27 cellular contexts compared by ENCODE assay signal in the genomic region with DNA sequence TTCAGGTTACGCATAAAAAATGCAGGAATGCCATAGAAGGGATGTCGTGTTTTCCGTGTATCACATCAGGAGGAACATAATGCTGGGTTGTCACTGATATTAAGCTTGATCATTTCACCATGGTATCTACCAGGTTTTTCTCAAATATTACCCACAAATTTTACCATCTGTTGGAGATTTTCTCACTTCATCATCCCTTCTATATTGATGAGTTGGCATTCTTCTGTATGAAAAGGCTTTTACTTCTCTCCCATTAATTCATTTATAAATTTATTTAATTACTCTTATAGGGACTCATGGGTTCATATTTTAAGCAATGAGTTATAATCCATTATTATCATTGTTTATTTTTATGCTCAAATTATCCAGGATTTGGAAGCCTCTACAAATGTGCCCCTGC.
DNase-seq lines count a peak whose midpoint lies in the region; ATAC-seq, FAIRE-seq and TF ChIP-seq lines count a peak whose summit lies in the region.
"Had no signal": no experiment of that assay in that cellular context is flagged by ENCODE, and none has a peak within 500 bp of the region (broad histone marks: within the 10 kb centered on the region; RNA-seq: fewer than 3 reads in every experiment).

No MANE protein-coding gene starts in this region.

- H3K23ac ChIP-seq in IMR-90 (ENCODE audit: low read depth, low read length) (no peak overlapping the region), H1 (ENCODE audit: insufficient read length) (no peak overlapping the region)

- H2BK20ac ChIP-seq in IMR-90 (ENCODE audit: low read depth, low read length) = no peak overlapping the region
- H2BK20ac ChIP-seq in H1 (ENCODE audit: low read length) = no peak overlapping the region

- H3K27ac Mint-ChIP-seq in activated CD4-positive, alpha-beta T cell treated with anti-CD3 and anti-CD28 coated beads, Interleukin-2, amount 10 ng/mL, durations not matched to agents 7 days and 5 days = no peak overlapping the region
- no peak overlapping the region for H3K27ac Mint-ChIP-seq in activated CD4-positive, alpha-beta memory T cell treated with anti-CD3 and anti-CD28 coated beads for 36 hours
- H3K27ac Mint-ChIP-seq: CD14-positive monocyte; CD4-positive, alpha-beta memory T cell; CD4-positive, CD25-positive, alpha-beta regulatory T cell; CD8-positive, alpha-beta memory T cell had no signal

- H3K9me3 ChIP-seq in HepG2 (ENCODE audit: low read length) (peaks cover 32% of the 10 kb centered on the region), right lobe of liver (no peaks in the 10 kb centered on the region), IMR-90 (ENCODE audit: control insufficient read depth, insufficient read depth, low read length) (no peaks in the 10 kb centered on the region), H1 (ENCODE audit: insufficient read depth in 2 of 2, low read depth in 1 of 2, low read length in 1 of 2) (no peaks in the 10 kb centered on the region), esophagus squamous epithelium (no peaks in the 10 kb centered on the region)
- H3K9me3 ChIP-seq: BE2C, BLaER1 had no signal

- H3K23me2 ChIP-seq in H1 (ENCODE audit: low read depth, low read length) = no peaks in the 10 kb centered on the region; the same call in 1 of the 2 replicates

- TF ChIP-seq POLR2A in HepG2 (IDR thresholded peaks at IDR 0.05; ENCODE audit: insufficient read depth in 1 of 2, low read depth in 2 of 2, low read length in 2 of 2) (no peak), right lobe of liver (IDR thresholded peaks at IDR 0.05) (no peak), IMR-90 (IDR thresholded peaks at IDR 0.05; ENCODE audit: low read depth, low read length) (no peak), H1 (IDR thresholded peaks at IDR 0.05; ENCODE audit: control extremely low read depth in 1 of 2, low read depth in 2 of 2, low read length in 2 of 2) (no peak), esophagus squamous epithelium (IDR thresholded peaks at IDR 0.05) (no peak)

- no peaks in the 10 kb centered on the region for H3K27me3 ChIP-seq in HepG2 (ENCODE audit: control insufficient read depth in 1 of 2, insufficient read depth in 2 of 2, low read length in 2 of 2)
- H3K27me3 ChIP-seq in right lobe of liver = no peaks in the 10 kb centered on the region
- H3K27me3 ChIP-seq in IMR-90 (ENCODE audit: control insufficient read depth, insufficient read depth, low read length) = peaks cover 5% of the 10 kb centered on the region; the same call in 1 of the 2 replicates
- no peaks in the 10 kb centered on the region for H3K27me3 ChIP-seq in H1 (replicated peaks in 1 of 4; ENCODE audit: control insufficient read depth in 3 of 4, extremely low read depth in 1 of 4, insufficient read depth in 3 of 4, low read length in 3 of 4)
- no peaks in the 10 kb centered on the region for H3K27me3 ChIP-seq in esophagus squamous epithelium
- H3K27me3 ChIP-seq: BE2C, BLaER1 had no signal

- TF ChIP-seq CTCF in HepG2 (CRISPR knock-in tag; IDR thresholded peaks at IDR 0.05) (no peak), right lobe of liver (IDR thresholded peaks at IDR 0.05) (no peak), IMR-90 (conservative IDR thresholded peaks at IDR 0.05; ENCODE audit: low read depth, low read length) (no peak), H1 (IDR thresholded peaks at IDR 0.05; ENCODE audit: control extremely low read depth in 1 of 3, insufficient read depth in 1 of 3, low read depth in 1 of 3, low read length in 3 of 3) (no peak), esophagus squamous epithelium (IDR thresholded peaks at IDR 0.05) (no peak)

- dilution Hi-C loops in IMR-90 (cut with HindIII; ENCODE audit: low sequenced_read_pairs, unreplicated experiment) = no loop called here

- CTCF ChIA-PET in HepG2 (lab: Yijun Ruan, JAX; ENCODE audit: low intra/inter-chr PET ratio, low total read pairs) (no interaction called here), IMR-90 (lab: Yijun Ruan, JAX) (no interaction called here), H1 (lab: Charles Lee; ENCODE audit: partially characterized antibody) (no interaction called here)
- CTCF ChIA-PET in activated CD4-positive, alpha-beta T cell treated with anti-CD3 and anti-CD28 coated beads, Interleukin-2, amount 10 ng/mL, durations not matched to agents 7 days and 5 days (lab: Charles Lee) = no interaction called here
- CTCF ChIA-PET in activated CD4-positive, alpha-beta memory T cell treated with anti-CD3 and anti-CD28 coated beads for 36 hours (lab: Charles Lee) = no interaction called here

- H4K20me1 ChIP-seq in HepG2 (ENCODE audit: insufficient read depth, low read length) = no peaks in the 10 kb centered on the region
- no peaks in the 10 kb centered on the region for H4K20me1 ChIP-seq in IMR-90 (ENCODE audit: insufficient read depth, low read length)
- H4K20me1 ChIP-seq in H1 (replicated peaks in 1 of 2; ENCODE audit: control insufficient read depth in 1 of 2, insufficient read depth in 2 of 2, low read length in 2 of 2) = no peaks in the 10 kb centered on the region
- H4K20me1 ChIP-seq: BLaER1 had no signal

- no peak overlapping the region for H3K4ac ChIP-seq in IMR-90 (ENCODE audit: low read depth, low read length)
- H3K4ac ChIP-seq in H1 (replicated peaks; ENCODE audit: insufficient read length, low read depth, low read length) = no peak overlapping the region

- no peak for DNase-seq in HepG2 (ENCODE audit: low spot score)
- no peak for DNase-seq in right lobe of liver
- no peak for DNase-seq in IMR-90
- DNase-seq in H1 (ENCODE audit: low read depth in 1 of 2, low spot score in 2 of 2) = no peak
- no peak for DNase-seq in esophagus squamous epithelium (lab: John Stamatoyannopoulos, UW)
- no peak for DNase-seq in activated CD4-positive, alpha-beta T cell treated with anti-CD3 and anti-CD28 coated beads, Interleukin-2, amount 10 ng/mL, durations not matched to agents 7 days and 5 days
- no peak for DNase-seq in activated CD4-positive, alpha-beta memory T cell treated with anti-CD3 and anti-CD28 coated beads for 36 hours
- DNase-seq: ACHN; BE2C; C1 segment of cervical spinal cord; CD4-positive, alpha-beta memory T cell; CD4-positive, CD25-positive, alpha-beta regulatory T cell; CD8-positive, alpha-beta memory T cell; COR-L47; DMS 273 treated with DMSO at 0.1 percent for 48 hours; DMS153; DMS53; DMS79; DND-41; EL; GDM1 had no signal

- no peak overlapping the region for H4K91ac ChIP-seq in IMR-90 (ENCODE audit: insufficient read depth, low read depth, low read length)
- no peak overlapping the region for H4K91ac ChIP-seq in H1 (replicated peaks; ENCODE audit: insufficient read length, low read length)

- H2BK12ac ChIP-seq in H1 (ENCODE audit: low read depth, low read length) = no peak overlapping the region

- H4K5ac ChIP-seq in IMR-90 (ENCODE audit: low read depth, low read length) (no peak overlapping the region), H1 (ENCODE audit: insufficient read length, low read depth, low read length) (no peak overlapping the region)

- H2AK5ac ChIP-seq in IMR-90 (ENCODE audit: low read depth, low read length) = 0 out of 2 replicates have a peak overlapping the region, but pooled peaks have one; percentile 7
- H2AK5ac ChIP-seq in H1 (ENCODE audit: low read depth, low read length) = no peak overlapping the region

- no peaks in the 10 kb centered on the region for H3K27me3 Mint-ChIP-seq in activated CD4-positive, alpha-beta T cell treated with anti-CD3 and anti-CD28 coated beads, Interleukin-2, amount 10 ng/mL, durations not matched to agents 7 days and 5 days
- no peaks in the 10 kb centered on the region for H3K27me3 Mint-ChIP-seq in activated CD4-positive, alpha-beta memory T cell treated with anti-CD3 and anti-CD28 coated beads for 36 hours
- H3K27me3 Mint-ChIP-seq: CD4-positive, alpha-beta memory T cell; CD4-positive, CD25-positive, alpha-beta regulatory T cell had no signal

- peaks cover 5% of the 10 kb centered on the region; the same call in 1 of the 2 replicates for H3K9me1 ChIP-seq in IMR-90 (ENCODE audit: insufficient read depth, low read length)

- no peak overlapping the region for H2AK9ac ChIP-seq in IMR-90 (replicated peaks; ENCODE audit: low read depth, low read length, poor library complexity)

- no peak overlapping the region for H3K9ac ChIP-seq in HepG2 (ENCODE audit: insufficient read depth, low read depth, low read length)
- H3K9ac ChIP-seq in IMR-90 (ENCODE audit: low read depth, low read length) = no peak overlapping the region
- H3K9ac ChIP-seq in H1 (replicated peaks in 1 of 4; ENCODE audit: extremely low read depth in 1 of 4, low read depth in 3 of 4, low read length in 3 of 4) = no peak overlapping the region
- H3K9ac ChIP-seq: BLaER1 had no signal

- H3K4me3 Mint-ChIP-seq in activated CD4-positive, alpha-beta T cell treated with anti-CD3 and anti-CD28 coated beads, Interleukin-2, amount 10 ng/mL, durations not matched to agents 7 days and 5 days = no peak overlapping the region
- no peak overlapping the region for H3K4me3 Mint-ChIP-seq in activated CD4-positive, alpha-beta memory T cell treated with anti-CD3 and anti-CD28 coated beads for 36 hours
- H3K4me3 Mint-ChIP-seq: CD14-positive monocyte; CD4-positive, alpha-beta memory T cell; CD4-positive, CD25-positive, alpha-beta regulatory T cell; CD8-positive, alpha-beta memory T cell had no signal

- intact Hi-C loops in HepG2 (cut with micrococcal nuclease; ENCODE audit: unreplicated experiment) = no loop called here
- intact Hi-C loops in right lobe of liver (cut with DNase I) = no loop called here
- intact Hi-C loops in IMR-90 (cut with micrococcal nuclease) = no loop called here
- intact Hi-C loops in esophagus squamous epithelium (cut with DNase I) = no loop called here
- intact Hi-C loops in activated CD4-positive, alpha-beta memory T cell treated with anti-CD3 and anti-CD28 coated beads for 36 hours (cut with micrococcal nuclease) = no loop called here

- TF ChIP-seq EP300 in HepG2 (IDR thresholded peaks at IDR 0.05; ENCODE audit: low read depth in 2 of 2, low read length in 2 of 2) (no peak), HepG2 (CRISPR knock-in tag; IDR thresholded peaks at IDR 0.05; ENCODE audit: borderline replicate concordance) (no peak), H1 (IDR thresholded peaks at IDR 0.05; ENCODE audit: borderline replicate concordance in 1 of 2, low read depth in 2 of 2, low read length in 2 of 2) (no peak)

- H3K14ac ChIP-seq in IMR-90 (replicated peaks; ENCODE audit: low read depth, low read length) (no peak overlapping the region), H1 (ENCODE audit: insufficient read length) (no peak overlapping the region)

- BruUV-seq in HepG2 (replicated peaks; lab: Mats Ljungman, UMichigan) (no TSS peak), IMR-90 (replicated peaks; lab: Mats Ljungman, UMichigan) (no TSS peak)

- POLR2A ChIA-PET in HepG2 (lab: Yijun Ruan, JAX) = no interaction called here
- POLR2A ChIA-PET in IMR-90 (lab: Charles Lee; ENCODE audit: unreplicated experiment) = no interaction called here
- POLR2A ChIA-PET in H1 (lab: Charles Lee; ENCODE audit: partially characterized antibody) = no interaction called here
- POLR2A ChIA-PET in activated CD4-positive, alpha-beta T cell treated with anti-CD3 and anti-CD28 coated beads, Interleukin-2, amount 10 ng/mL, durations not matched to agents 7 days and 5 days (lab: Charles Lee) = no interaction called here
- POLR2A ChIA-PET in activated CD4-positive, alpha-beta memory T cell treated with anti-CD3 and anti-CD28 coated beads for 36 hours (lab: Charles Lee) = no interaction called here

- H2BK120ac ChIP-seq in IMR-90 (ENCODE audit: low read depth, low read length) = no peak overlapping the region
- no peak overlapping the region for H2BK120ac ChIP-seq in H1 (replicated peaks; ENCODE audit: low read depth, low read length)

- H3K4me1 ChIP-seq in HepG2 (ENCODE audit: insufficient read depth, low read length) = no peaks in the 10 kb centered on the region
- peaks cover 0 to 9% (median 3%) of the 10 kb centered on the region in 4 donors for H3K4me1 ChIP-seq in right lobe of liver
- H3K4me1 ChIP-seq in IMR-90 (ENCODE audit: control insufficient read depth, insufficient read depth, low read length) = peaks cover 3% of the 10 kb centered on the region; the same call in 1 of the 2 replicates
- H3K4me1 ChIP-seq in H1 (replicated peaks in 1 of 4; ENCODE audit: control insufficient read depth in 3 of 4, insufficient read depth in 4 of 4, low read length in 3 of 4) = no peaks in the 10 kb centered on the region
- H3K4me1 ChIP-seq in esophagus squamous epithelium = peaks cover 0 to 15% (median 5%) of the 10 kb centered on the region in 3 donors
- H3K4me1 ChIP-seq: BE2C, BLaER1 had no signal

- H3K4me1 Mint-ChIP-seq in activated CD4-positive, alpha-beta T cell treated with anti-CD3 and anti-CD28 coated beads, Interleukin-2, amount 10 ng/mL, durations not matched to agents 7 days and 5 days = no peaks in the 10 kb centered on the region
- no peaks in the 10 kb centered on the region for H3K4me1 Mint-ChIP-seq in activated CD4-positive, alpha-beta memory T cell treated with anti-CD3 and anti-CD28 coated beads for 36 hours (ENCODE audit: low read depth)
- H3K4me1 Mint-ChIP-seq: CD14-positive monocyte; CD4-positive, alpha-beta memory T cell; CD4-positive, CD25-positive, alpha-beta regulatory T cell; CD8-positive, alpha-beta memory T cell had no signal

- H3K79me1 ChIP-seq in IMR-90 (ENCODE audit: low read depth in 1 of 2, low read length in 2 of 2) (no peaks in the 10 kb centered on the region), H1 (ENCODE audit: low read depth, low read length) (no peaks in the 10 kb centered on the region)

- H3K4me2 ChIP-seq in HepG2 (ENCODE audit: low read depth, low read length) = no peak overlapping the region
- no peak overlapping the region for H3K4me2 ChIP-seq in IMR-90 (ENCODE audit: low read depth, low read length)
- H3K4me2 ChIP-seq in H1 (ENCODE audit: insufficient read depth in 1 of 2, low read depth in 2 of 2, low read length in 2 of 2) = no peak overlapping the region
- H3K4me2 ChIP-seq: BLaER1 had no signal

- TF ChIP-seq RAD21 in HepG2 (CRISPR knock-in tag; IDR thresholded peaks at IDR 0.05) (no peak), IMR-90 (IDR thresholded peaks at IDR 0.05; ENCODE audit: low read length) (no peak), H1 (IDR thresholded peaks at IDR 0.05 in 1 of 2, conservative IDR thresholded peaks at IDR 0.05 in 1 of 2; ENCODE audit: low read depth in 2 of 2, low read length in 2 of 2) (no peak)

- H4K8ac ChIP-seq in IMR-90 (ENCODE audit: low read depth in 2 of 2, low read length in 2 of 2) (no peak overlapping the region), H1 (ENCODE audit: extremely low read depth, insufficient read depth, low read length) (no peak overlapping the region)

- H3K79me2 ChIP-seq in HepG2 (ENCODE audit: insufficient read depth, low read length) (no peaks in the 10 kb centered on the region), H1 (ENCODE audit: control insufficient read depth in 1 of 2, insufficient read depth in 2 of 2, low read length in 2 of 2) (no peaks in the 10 kb centered on the region)

- H3K4me3 ChIP-seq in HepG2 (replicated peaks in 1 of 3; ENCODE audit: insufficient read depth in 1 of 3, low read depth in 2 of 3, low read length in 3 of 3) (no peak overlapping the region), right lobe of liver (no peak overlapping the region), IMR-90 (ENCODE audit: insufficient read depth, low read depth, low read length) (no peak overlapping the region), H1 (ENCODE audit: extremely low read depth in 1 of 4, insufficient read depth in 2 of 4, low read depth in 3 of 4, low read length in 4 of 4) (no peak overlapping the region), esophagus squamous epithelium (no peak overlapping the region)
- H3K4me3 ChIP-seq: BLaER1, GM12878 had no signal

- no peaks in the 10 kb centered on the region for H3K36me3 Mint-ChIP-seq in activated CD4-positive, alpha-beta T cell treated with anti-CD3 and anti-CD28 coated beads, Interleukin-2, amount 10 ng/mL, durations not matched to agents 7 days and 5 days (ENCODE audit: low read depth)
- H3K36me3 Mint-ChIP-seq in activated CD4-positive, alpha-beta memory T cell treated with anti-CD3 and anti-CD28 coated beads for 36 hours = no peaks in the 10 kb centered on the region
- H3K36me3 Mint-ChIP-seq: CD14-positive monocyte; CD4-positive, alpha-beta memory T cell; CD4-positive, CD25-positive, alpha-beta regulatory T cell; CD8-positive, alpha-beta memory T cell had no signal

- FAIRE-seq in HepG2 (lab: Jason Lieb, UNC) (no peak), H1 (lab: Jason Lieb, UNC) (no peak)
- FAIRE-seq: GM12878, GM12892, GM18507 had no signal

- in situ Hi-C loops in HepG2 (cut with HindIII; ENCODE audit: extremely low pct_ligation_motif_present, low pct_unique_long_range_greater_than_20kb) (no loop called here), IMR-90 (cut with MboI; ENCODE audit: low sequenced_read_pairs) (no loop called here)

- no peak for ATAC-seq in HepG2
- ATAC-seq in right lobe of liver = no peak
- ATAC-seq in IMR-90 (ENCODE audit: low read depth) = no peak
- ATAC-seq: GM12878 had no signal

- H3K9me3 Mint-ChIP-seq in activated CD4-positive, alpha-beta T cell treated with anti-CD3 and anti-CD28 coated beads, Interleukin-2, amount 10 ng/mL, durations not matched to agents 7 days and 5 days = no peaks in the 10 kb centered on the region
- no peaks in the 10 kb centered on the region for H3K9me3 Mint-ChIP-seq in activated CD4-positive, alpha-beta memory T cell treated with anti-CD3 and anti-CD28 coated beads for 36 hours
- H3K9me3 Mint-ChIP-seq: CD4-positive, alpha-beta memory T cell; CD8-positive, alpha-beta memory T cell had no signal

- 30% methylated on average over 3 of the region's 3 CpGs for WGBS in HepG2 (ENCODE audit: low lambda C conversion rate)
- WGBS in right lobe of liver (ENCODE audit: insufficient coverage, low coverage, low lambda C conversion rate, missing lambda C conversion rate) = 70% methylated on average over 3 of the region's 3 CpGs
- no CpG with 5 or more reads among the region's 3 CpGs for WGBS in IMR-90 (ENCODE audit: extremely low coverage in 2 of 2, insufficient read length in 1 of 2), 2 experiments
- 85% methylated on average over 3 of the region's 3 CpGs; no CpG with 5 or more reads in 1 of the 2 experiments for WGBS in H1 (ENCODE audit: extremely low coverage in 1 of 2, insufficient coverage in 1 of 2, insufficient read length in 1 of 2, insufficient replicate concordance in 2 of 2, low coverage in 1 of 2, low lambda C conversion rate in 2 of 2, missing lambda C conversion rate in 1 of 2), 2 experiments
- WGBS in esophagus squamous epithelium, 2 donors = 94 to 95% methylated on average over 3 of the region's 3 CpGs

- H3K56ac ChIP-seq in IMR-90 (ENCODE audit: extremely low read depth, insufficient read depth, low read length) (no peak overlapping the region), H1 (replicated peaks; ENCODE audit: insufficient read length, low read depth, low read length) (no peak overlapping the region)

- no peak overlapping the region for H3K18ac ChIP-seq in IMR-90 (ENCODE audit: low read depth, low read length)
- no peak overlapping the region for H3K18ac ChIP-seq in H1 (ENCODE audit: extremely low read depth, low read length)

- H3K27ac ChIP-seq in HepG2 (ENCODE audit: extremely low read length, insufficient read depth, low read length) (no peak overlapping the region), right lobe of liver (no peak overlapping the region), IMR-90 (ENCODE audit: insufficient read depth, low read length) (no peak overlapping the region), H1 (ENCODE audit: low read depth, low read length) (no peak overlapping the region), esophagus squamous epithelium (no peak overlapping the region)
- H3K27ac ChIP-seq: 22Rv1, BLaER1 had no signal

- H2BK15ac ChIP-seq in IMR-90 (ENCODE audit: low read depth, low read length) = no peak overlapping the region
- no peak overlapping the region for H2BK15ac ChIP-seq in H1 (ENCODE audit: low read length)

- H2BK5ac ChIP-seq in IMR-90 (ENCODE audit: low read depth, low read length, poor library complexity, severe bottlenecking) (no peak overlapping the region), H1 (ENCODE audit: low read depth, low read length) (no peak overlapping the region)

- H3K36me3 ChIP-seq in HepG2 (replicated peaks in 1 of 2; ENCODE audit: control insufficient read depth in 1 of 2, insufficient read depth in 2 of 2, low read length in 2 of 2) (no peaks in the 10 kb centered on the region), right lobe of liver (no peaks in the 10 kb centered on the region), IMR-90 (ENCODE audit: control insufficient read depth, insufficient read depth, low read length) (no peaks in the 10 kb centered on the region), H1 (ENCODE audit: control insufficient read depth in 2 of 4, insufficient read depth in 4 of 4, low read length in 3 of 4) (no peaks in the 10 kb centered on the region), esophagus squamous epithelium (no peaks in the 10 kb centered on the region)
- H3K36me3 ChIP-seq: BE2C, BLaER1 had no signal

- H2AFZ ChIP-seq in HepG2 (ENCODE audit: low read length) = no peak overlapping the region
- no peak overlapping the region for H2AFZ ChIP-seq in IMR-90 (replicated peaks; ENCODE audit: low read length, poor library complexity)
- H2AFZ ChIP-seq in H1 (ENCODE audit: low read length) = no peak overlapping the region
